Comparison of ENCODE assay signal across 21 cellular contexts in the genomic region with DNA sequence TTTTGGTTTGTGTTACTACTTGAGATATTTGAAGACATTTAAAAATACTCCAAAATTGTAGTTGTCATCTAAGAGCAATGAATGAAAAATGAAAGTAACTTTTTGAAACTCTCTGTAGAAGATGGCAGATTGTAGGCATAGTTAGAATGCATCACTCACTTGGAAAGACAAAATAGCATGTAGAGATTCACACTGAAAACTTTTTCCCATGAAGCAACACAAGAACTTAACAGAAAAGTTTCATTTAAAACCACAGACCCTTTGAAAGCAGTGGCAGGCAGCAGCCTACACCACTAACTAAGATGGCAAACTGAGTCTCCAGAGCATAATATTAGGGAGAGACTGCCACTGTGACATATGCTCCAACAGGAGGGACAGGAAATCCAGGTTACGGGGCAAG. TPM values are rescaled to one million over a fixed set of nuclear protein-coding genes. Genes with fewer than 3 reads are reported as not detected.
A peak's percentile ranks its signal among the peaks of the same experiment; 100 is the strongest.
DNase-seq lines count a peak whose midpoint lies in the region; ATAC-seq, FAIRE-seq and TF ChIP-seq lines count a peak whose summit lies in the region.
"Had no signal": no experiment of that assay in that cellular context is flagged by ENCODE, and none has a peak within 500 bp of the region (broad histone marks: within the 10 kb centered on the region; RNA-seq: fewer than 3 reads in every experiment).

No MANE protein-coding gene starts in this region.

- H3K4me1 ChIP-seq in GM12878 (ENCODE audit: control insufficient read depth, insufficient read depth, low read length): peaks cover 20% of the 10 kb centered on the region
- H3K4me1 ChIP-seq: left ventricle myocardium inferior, sigmoid colon had no signal

- no peak overlapping the region; the same call in 1 of the 2 replicates for H3K9ac ChIP-seq in GM12878 (ENCODE audit: control insufficient read depth, insufficient read depth, low read length)

- H3K79me2 ChIP-seq in GM12878 (ENCODE audit: control insufficient read depth, insufficient read depth, low read length): no peaks in the 10 kb centered on the region

- TF ChIP-seq POLR2A in GM12878 (IDR thresholded peaks at IDR 0.05; ENCODE audit: low read depth, low read length): no peak

- no peak for TF ChIP-seq RAD21 in GM12878 (IDR thresholded peaks at IDR 0.05; ENCODE audit: insufficient read depth, low read depth, low read length)

- H3K4me2 ChIP-seq in GM12878 (ENCODE audit: control insufficient read depth, insufficient read depth): peak overlapping the region; percentile 81

- 95% methylated on average over 1 of the region's 1 CpG for WGBS in GM12878 (ENCODE audit: insufficient coverage, insufficient replicate concordance, low lambda C conversion rate, missing lambda C conversion rate)

- no peak for TF ChIP-seq EP300 in GM12878 (IDR thresholded peaks at IDR 0.05; ENCODE audit: borderline replicate concordance in 1 of 2, control insufficient read depth in 1 of 2, low read depth in 2 of 2, low read length in 2 of 2)

- peaks cover 13% of the 10 kb centered on the region; the same call in 2 of the 3 replicates for H3K9me3 ChIP-seq in GM12878 (replicated peaks; ENCODE audit: control insufficient read depth, insufficient read depth, low read length)
- H3K9me3 ChIP-seq: sigmoid colon had no signal

- POLR2A ChIA-PET in GM12878 (lab: Charles Lee): no interaction called here

- RAD21 ChIA-PET in GM12878 (lab: Charles Lee; ENCODE audit: unreplicated experiment): no interaction called here

- H3K27ac ChIP-seq in GM12878 (ENCODE audit: control insufficient read depth, insufficient read depth): peak overlapping the region; percentile 71; the same call in 1 of the 2 replicates
- H3K27ac ChIP-seq: HL-60, left ventricle myocardium inferior, sigmoid colon, suprapubic skin, VCaP had no signal

- DNase-seq in GM12878 (ENCODE audit: low read depth, low spot score) (peak; percentile 25), NCI-H748 treated with DMSO at 0.1 percent for 48 hours (lab: John Stamatoyannopoulos, UW) (no peak), LoVo (ENCODE audit: low spot score) (no peak)
- DNase-seq: activated CD4-positive, alpha-beta memory T cell treated with anti-CD3 and anti-CD28 coated beads, Interleukin-2, amount 10 ng/mL, durations not matched to agents 7 days and 5 days; activated naive CD8-positive, alpha-beta T cell treated with anti-CD3 and anti-CD28 coated beads, Interleukin-2, amount 10 ng/mL, durations not matched to agents 7 days and 5 days; activated T-cell treated with anti-CD3 and anti-CD28 coated beads, Interleukin-2, amount 50 U/mL, for 4 hours; Calu3; left ventricle myocardium inferior; NCI-H1105 treated with DMSO at 0.1 percent for 48 hours; NK-92 treated with Interleukin-12 subunit alpha and Interleukin-12 subunit beta, amount 100 ng/mL, for 24 hours; sigmoid colon; T-helper 1 cell had no signal

- SMC1A ChIA-PET in GM12878 (lab: Charles Lee; ENCODE audit: uncharacterized antibody, unreplicated experiment): interaction anchor here (1.4 kb wide), 1 partner anchor 37 kb away, joined by 3 read pairs; no protein-coding TSS in a partner anchor

- peak overlapping the region; percentile 25; the same call in 1 of the 2 replicates for H3K4me3 ChIP-seq in GM12878
- H3K4me3 ChIP-seq: K562, left ventricle myocardium inferior, sigmoid colon, suprapubic skin had no signal

- no peaks in the 10 kb centered on the region for H3K36me3 ChIP-seq in GM12878 (ENCODE audit: control insufficient read depth in 2 of 2, insufficient read depth in 2 of 2, low read length in 1 of 2)
- H3K36me3 ChIP-seq: sigmoid colon, suprapubic skin had no signal

- ATAC-seq in GM18907 (IDR thresholded peaks at IDR 0.05; ENCODE audit: unreplicated experiment) (peak; percentile 52), GM21528 (IDR thresholded peaks at IDR 0.05; ENCODE audit: low FRiP score, unreplicated experiment) (peak; percentile 60), HG03097 (IDR thresholded peaks at IDR 0.05; ENCODE audit: low FRiP score, unreplicated experiment) (peak; percentile 53), GM12878 (peak; percentile 63), HG02885 (IDR thresholded peaks at IDR 0.05; ENCODE audit: poor library complexity, unreplicated experiment) (no peak)
- ATAC-seq: activated T-cell treated with anti-CD3 and anti-CD28 coated beads, Interleukin-2, amount 50 U/mL, for 4 hours; K562 had no signal

- H2AFZ ChIP-seq in GM12878 (ENCODE audit: control insufficient read depth, low read depth, low read length): peak overlapping the region; percentile 79

- in situ Hi-C loops in GM12878 (cut with MboI): no loop called here

- FAIRE-seq in GM12878 (lab: Jason Lieb, UNC): no peak
- FAIRE-seq: G401.6, K562 had no signal

- H4K20me1 ChIP-seq in GM12878 (ENCODE audit: control insufficient read depth, insufficient read depth): no peaks in the 10 kb centered on the region

- intact Hi-C loops in GM12878 (cut with micrococcal nuclease; ENCODE audit: unreplicated experiment): no loop called here

- CTCF ChIA-PET in GM12878 (lab: Yijun Ruan, JAX): no interaction called here

- TF ChIP-seq CTCF in GM12878 (IDR thresholded peaks at IDR 0.05 in 2 of 3, conservative IDR thresholded peaks at IDR 0.05 in 1 of 3; ENCODE audit: control insufficient read depth in 2 of 3, extremely low read depth in 1 of 3, insufficient read depth in 1 of 3, low read depth in 3 of 3, low read length in 3 of 3): no peak

- no TSS peak for BruUV-seq in GM12878 (replicated peaks; lab: Mats Ljungman, UMichigan)

- no peaks in the 10 kb centered on the region for H3K27me3 ChIP-seq in GM12878 (replicated peaks in 1 of 2; ENCODE audit: control insufficient read depth in 2 of 2, insufficient read depth in 2 of 2, low read length in 1 of 2)
- H3K27me3 ChIP-seq: sigmoid colon, suprapubic skin had no signal

TF ChIP-seq in GM12878, 131 proteins besides CTCF, POLR2A, EP300 and RAD21:
- TF ChIP-seq, protein P1, sequence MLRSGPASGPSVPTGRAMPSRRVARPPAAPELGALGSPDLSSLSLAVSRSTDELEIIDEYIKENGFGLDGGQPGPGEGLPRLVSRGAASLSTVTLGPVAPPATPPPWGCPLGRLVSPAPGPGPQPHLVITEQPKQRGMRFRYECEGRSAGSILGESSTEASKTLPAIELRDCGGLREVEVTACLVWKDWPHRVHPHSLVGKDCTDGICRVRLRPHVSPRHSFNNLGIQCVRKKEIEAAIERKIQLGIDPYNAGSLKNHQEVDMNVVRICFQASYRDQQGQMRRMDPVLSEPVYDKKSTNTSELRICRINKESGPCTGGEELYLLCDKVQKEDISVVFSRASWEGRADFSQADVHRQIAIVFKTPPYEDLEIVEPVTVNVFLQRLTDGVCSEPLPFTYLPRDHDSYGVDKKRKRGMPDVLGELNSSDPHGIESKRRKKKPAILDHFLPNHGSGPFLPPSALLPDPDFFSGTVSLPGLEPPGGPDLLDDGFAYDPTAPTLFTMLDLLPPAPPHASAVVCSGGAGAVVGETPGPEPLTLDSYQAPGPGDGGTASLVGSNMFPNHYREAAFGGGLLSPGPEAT (IDR thresholded peaks at IDR 0.05; ENCODE audit: low read depth): no peak
- TF ChIP-seq DPF2 (IDR thresholded peaks at IDR 0.05): no peak
- peak; percentile 33; the same call in 1 of the 2 replicates for TF ChIP-seq RUNX3 (IDR thresholded peaks at IDR 0.05; ENCODE audit: low read length)

RNA-seq across cellular contexts. Expression of gene FAM174A, which starts 18.9 kb away (rescaled TPM):
- total RNA-seq in GM12878 (2013; cell fraction: nucleolus; rRNA removed): 18.0 and 23.4 TPM in 2 replicates
- total RNA-seq in GM12878 (2014; rRNA removed) (8.4 and 9.8 TPM in 2 replicates), GM12878 (2014; rRNA removed; fragmentation: Illumina TruSeq; extraction: Trizol) (4.5 TPM in 2 replicates), GM12878 (2021) (7.4 and 7.5 TPM in 2 replicates)
- 1.5 TPM for polyA plus RNA-seq in GM12878 (2011; ENCODE audit: low read depth)
- polyA plus RNA-seq in GM12878 (2011; rRNA removed) (4.0 and 6.7 TPM in 2 replicates), GM12878 (2014; fragmentation: Illumina TruSeq; extraction: Trizol) (3.4 and 4.4 TPM in 2 replicates), GM12878 (2014; fragmentation: Nextera tagmentation; extraction: Ambion mirVana) (1 to 10 TPM; 1.4 to 4.2 TPM), GM12878 (2014; rRNA removed) (7.9 and 12.0 TPM in 2 replicates), GM12878 (2016; fragmentation: Nextera tagmentation; extraction: Ambion mirVana) (10 to 100 TPM; 11.3 to 12.1 TPM)
- polyA plus RNA-seq in GM12878 (2011; cell fraction: cytosol; rRNA removed): 2.9 and 6.3 TPM in 2 replicates
- polyA plus RNA-seq in GM12878 (2011; cell fraction: nucleus; rRNA removed): 3.0 and 3.6 TPM in 2 replicates
- polyA plus RNA-seq in GM12878 (2012): 6.2 and 6.5 TPM in 2 replicates
- 0.95 and 6.1 TPM in 2 replicates for polyA minus RNA-seq in GM12878 (2011; rRNA and poly(A)+ RNA removed)
- polyA minus RNA-seq in GM12878 (2011; cell fraction: cytosol; rRNA and poly(A)+ RNA removed): 3.9 and 4.5 TPM in 2 replicates
- polyA minus RNA-seq in GM12878 (2011; cell fraction: nucleus; rRNA and poly(A)+ RNA removed): 16.8 and 28.4 TPM in 2 replicates
